In the genomic region with DNA sequence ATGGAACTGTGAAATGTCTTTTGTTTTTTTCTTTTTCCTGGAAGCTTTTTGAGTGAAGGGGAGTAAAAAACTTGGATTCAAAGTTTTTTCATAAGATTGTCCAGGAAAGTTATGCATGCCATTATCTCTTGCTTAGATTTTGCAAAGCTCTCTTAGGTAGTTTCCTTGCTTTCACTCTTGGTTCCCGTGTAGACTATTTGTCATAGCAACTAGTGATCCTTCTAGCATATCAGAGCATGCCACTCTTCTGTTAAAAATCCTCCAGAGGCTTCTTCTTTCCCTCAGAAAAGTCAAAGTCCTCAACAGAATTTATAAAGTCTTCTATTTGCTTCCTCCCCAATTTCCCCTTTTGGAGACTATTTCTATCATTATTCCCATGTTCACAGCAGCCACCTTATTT, we compare ENCODE assay signal across 1 cellular context.
TF ChIP-seq lines count a peak whose summit lies in the region.

No MANE protein-coding gene starts in this region.

TF ChIP-seq in GM23338, 12 proteins besides CTCF, POLR2A, EP300 and RAD21 (continued from another document):
- TF ChIP-seq, protein P1, sequence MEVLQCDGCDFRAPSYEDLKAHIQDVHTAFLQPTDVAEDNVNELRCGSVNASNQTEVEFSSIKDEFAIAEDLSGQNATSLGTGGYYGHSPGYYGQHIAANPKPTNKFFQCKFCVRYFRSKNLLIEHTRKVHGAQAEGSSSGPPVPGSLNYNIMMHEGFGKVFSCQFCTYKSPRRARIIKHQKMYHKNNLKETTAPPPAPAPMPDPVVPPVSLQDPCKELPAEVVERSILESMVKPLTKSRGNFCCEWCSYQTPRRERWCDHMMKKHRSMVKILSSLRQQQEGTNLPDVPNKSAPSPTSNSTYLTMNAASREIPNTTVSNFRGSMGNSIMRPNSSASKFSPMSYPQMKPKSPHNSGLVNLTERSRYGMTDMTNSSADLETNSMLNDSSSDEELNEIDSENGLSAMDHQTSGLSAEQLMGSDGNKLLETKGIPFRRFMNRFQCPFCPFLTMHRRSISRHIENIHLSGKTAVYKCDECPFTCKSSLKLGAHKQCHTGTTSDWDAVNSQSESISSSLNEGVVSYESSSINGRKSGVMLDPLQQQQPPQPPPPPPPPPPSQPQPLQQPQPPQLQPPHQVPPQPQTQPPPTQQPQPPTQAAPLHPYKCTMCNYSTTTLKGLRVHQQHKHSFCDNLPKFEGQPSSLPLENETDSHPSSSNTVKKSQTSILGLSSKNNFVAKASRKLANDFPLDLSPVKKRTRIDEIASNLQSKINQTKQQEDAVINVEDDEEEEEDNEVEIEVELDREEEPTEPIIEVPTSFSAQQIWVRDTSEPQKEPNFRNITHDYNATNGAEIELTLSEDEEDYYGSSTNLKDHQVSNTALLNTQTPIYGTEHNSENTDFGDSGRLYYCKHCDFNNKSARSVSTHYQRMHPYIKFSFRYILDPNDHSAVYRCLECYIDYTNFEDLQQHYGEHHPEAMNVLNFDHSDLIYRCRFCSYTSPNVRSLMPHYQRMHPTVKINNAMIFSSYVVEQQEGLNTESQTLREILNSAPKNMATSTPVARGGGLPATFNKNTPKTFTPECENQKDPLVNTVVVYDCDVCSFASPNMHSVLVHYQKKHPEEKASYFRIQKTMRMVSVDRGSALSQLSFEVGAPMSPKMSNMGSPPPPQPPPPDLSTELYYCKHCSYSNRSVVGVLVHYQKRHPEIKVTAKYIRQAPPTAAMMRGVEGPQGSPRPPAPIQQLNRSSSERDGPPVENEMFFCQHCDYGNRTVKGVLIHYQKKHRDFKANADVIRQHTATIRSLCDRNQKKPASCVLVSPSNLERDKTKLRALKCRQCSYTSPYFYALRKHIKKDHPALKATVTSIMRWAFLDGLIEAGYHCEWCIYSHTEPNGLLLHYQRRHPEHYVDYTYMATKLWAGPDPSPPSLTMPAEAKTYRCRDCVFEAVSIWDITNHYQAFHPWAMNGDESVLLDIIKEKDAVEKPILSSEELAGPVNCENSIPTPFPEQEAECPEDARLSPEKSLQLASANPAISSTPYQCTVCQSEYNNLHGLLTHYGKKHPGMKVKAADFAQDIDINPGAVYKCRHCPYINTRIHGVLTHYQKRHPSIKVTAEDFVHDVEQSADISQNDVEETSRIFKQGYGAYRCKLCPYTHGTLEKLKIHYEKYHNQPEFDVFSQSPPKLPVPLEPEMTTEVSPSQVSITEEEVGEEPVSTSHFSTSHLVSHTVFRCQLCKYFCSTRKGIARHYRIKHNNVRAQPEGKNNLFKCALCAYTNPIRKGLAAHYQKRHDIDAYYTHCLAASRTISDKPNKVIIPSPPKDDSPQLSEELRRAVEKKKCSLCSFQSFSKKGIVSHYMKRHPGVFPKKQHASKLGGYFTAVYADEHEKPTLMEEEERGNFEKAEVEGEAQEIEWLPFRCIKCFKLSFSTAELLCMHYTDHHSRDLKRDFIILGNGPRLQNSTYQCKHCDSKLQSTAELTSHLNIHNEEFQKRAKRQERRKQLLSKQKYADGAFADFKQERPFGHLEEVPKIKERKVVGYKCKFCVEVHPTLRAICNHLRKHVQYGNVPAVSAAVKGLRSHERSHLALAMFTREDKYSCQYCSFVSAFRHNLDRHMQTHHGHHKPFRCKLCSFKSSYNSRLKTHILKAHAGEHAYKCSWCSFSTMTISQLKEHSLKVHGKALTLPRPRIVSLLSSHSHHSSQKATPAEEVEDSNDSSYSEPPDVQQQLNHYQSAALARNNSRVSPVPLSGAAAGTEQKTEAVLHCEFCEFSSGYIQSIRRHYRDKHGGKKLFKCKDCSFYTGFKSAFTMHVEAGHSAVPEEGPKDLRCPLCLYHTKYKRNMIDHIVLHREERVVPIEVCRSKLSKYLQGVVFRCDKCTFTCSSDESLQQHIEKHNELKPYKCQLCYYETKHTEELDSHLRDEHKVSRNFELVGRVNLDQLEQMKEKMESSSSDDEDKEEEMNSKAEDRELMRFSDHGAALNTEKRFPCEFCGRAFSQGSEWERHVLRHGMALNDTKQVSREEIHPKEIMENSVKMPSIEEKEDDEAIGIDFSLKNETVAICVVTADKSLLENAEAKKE (CRISPR knock-in tag; IDR thresholded peaks at IDR 0.05): no peak
